ENCODE assay signal across 8 cellular contexts in the genomic region with DNA sequence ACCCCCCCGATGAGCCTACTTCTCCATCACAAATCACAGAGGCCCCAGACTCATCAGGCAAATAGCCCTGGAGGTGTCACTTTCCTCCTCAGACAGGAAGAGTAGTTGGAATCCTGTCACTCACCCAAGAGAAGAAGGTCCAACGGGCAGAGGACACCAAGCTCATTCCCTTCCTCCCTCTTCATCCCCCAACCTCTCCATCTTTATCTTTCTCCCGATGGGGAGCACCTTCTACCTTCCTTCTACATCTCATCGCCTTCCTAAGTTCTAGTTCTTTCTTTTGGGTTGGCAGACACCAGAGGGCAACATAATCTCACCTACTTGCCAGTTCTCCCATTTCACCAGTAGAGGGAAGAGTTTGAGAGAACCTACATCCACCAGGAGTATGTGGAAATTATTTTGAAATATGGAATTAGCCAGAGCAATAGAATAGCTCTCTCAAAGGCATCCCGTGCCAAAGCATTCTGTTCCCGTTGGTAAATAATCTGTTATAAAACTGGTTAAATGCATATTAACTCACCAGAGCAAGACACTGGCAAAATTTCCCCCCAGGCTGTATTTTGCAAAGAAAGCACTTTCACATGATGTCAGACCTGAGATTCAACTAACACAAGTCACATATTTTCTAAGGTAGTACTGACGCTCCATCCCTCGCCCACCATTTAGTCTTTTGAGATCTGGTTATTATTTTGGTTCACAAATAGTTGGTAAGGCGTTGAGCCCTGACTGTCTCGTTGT. TPM values are rescaled to one million over a fixed set of nuclear protein-coding genes. Genes with fewer than 3 reads are reported as not detected.
DNase-seq lines count a peak whose midpoint lies in the region; ATAC-seq, FAIRE-seq and TF ChIP-seq lines count a peak whose summit lies in the region.

No MANE protein-coding gene starts in this region.

- H3K27ac ChIP-seq in right atrium auricular region (no peak overlapping the region), small intestine (ENCODE audit: low read depth in 1 of 2, low read length in 1 of 2) (no peak overlapping the region)

- no peaks in the 10 kb centered on the region for H3K4me1 ChIP-seq in adipocyte (ENCODE audit: control insufficient read depth, insufficient read depth, low read length)
- no peaks in the 10 kb centered on the region for H3K4me1 ChIP-seq in right atrium auricular region
- no peaks in the 10 kb centered on the region for H3K4me1 ChIP-seq in small intestine (ENCODE audit: control insufficient read depth in 2 of 2, insufficient read depth in 1 of 2, low read depth in 1 of 2, low read length in 1 of 2)

- no peak for FAIRE-seq in small intestine (lab: Jason Lieb, UNC)

- H3K27me3 ChIP-seq in adipocyte (replicated peaks; ENCODE audit: control insufficient read depth, insufficient read depth, low read length), result peaks cover 45% of the 10 kb centered on the region
- no peaks in the 10 kb centered on the region for H3K27me3 ChIP-seq in right atrium auricular region
- H3K27me3 ChIP-seq in small intestine (ENCODE audit: control insufficient read depth in 2 of 2, insufficient read depth in 2 of 2, low read length in 2 of 2), result no peaks in the 10 kb centered on the region

- whole genome bisulfite sequencing in small intestine, 3 donors, result 36 to 46% (median 39%) methylated on average over 10 of the region's 10 CpGs

- no peaks in the 10 kb centered on the region for H3K9me3 ChIP-seq in adipocyte (ENCODE audit: control insufficient read depth, low read length)
- no peaks in the 10 kb centered on the region for H3K9me3 ChIP-seq in right atrium auricular region
- H3K9me3 ChIP-seq in small intestine (ENCODE audit: control insufficient read depth, low read depth), result no peaks in the 10 kb centered on the region

- no peaks in the 10 kb centered on the region for H3K36me3 ChIP-seq in adipocyte (ENCODE audit: control insufficient read depth, insufficient read depth, low read length, severe bottlenecking)
- H3K36me3 ChIP-seq in right atrium auricular region, result no peaks in the 10 kb centered on the region
- no peaks in the 10 kb centered on the region for H3K36me3 ChIP-seq in small intestine (ENCODE audit: control insufficient read depth in 2 of 2, insufficient read depth in 2 of 2, low read length in 2 of 2)

- DNase-seq in CD1c-positive myeloid dendritic cell (ENCODE audit: extremely low spot score) (peak; percentile 68), NCI-H2196 treated with DMSO at 0.1 percent for 48 hours (lab: John Stamatoyannopoulos, UW; ENCODE audit: unreplicated experiment) (peak; percentile 3), adipocyte (ENCODE audit: low read depth) (peak; percentile 81), right atrium auricular region (ENCODE audit: low spot score) (no peak), small intestine (peak; percentile 76)

- ATAC-seq in GM18498 (IDR thresholded peaks at IDR 0.05; ENCODE audit: unreplicated experiment), result peak; percentile 91
- peak; percentile 78 for ATAC-seq in HG03135 (IDR thresholded peaks at IDR 0.05; ENCODE audit: unreplicated experiment)
- ATAC-seq in GM18858 (IDR thresholded peaks at IDR 0.05; ENCODE audit: unreplicated experiment), result no peak

- no peak overlapping the region for H3K9ac ChIP-seq in adipocyte (ENCODE audit: low read length)

- no peak overlapping the region for H3K4me3 ChIP-seq in adipocyte (ENCODE audit: low read length)
- H3K4me3 ChIP-seq in right atrium auricular region, result no peak overlapping the region
- no peak overlapping the region for H3K4me3 ChIP-seq in small intestine (ENCODE audit: low read depth in 1 of 2, low read length in 2 of 2)

- TF ChIP-seq CTCF in right atrium auricular region (IDR thresholded peaks at IDR 0.05), result peak; percentile 59 to 83

RNA-seq across cellular contexts. Expression of gene ZIC5, which starts 55.0 kb away (rescaled TPM):
- total RNA-seq in right atrium auricular region, result not detected
- polyA plus RNA-seq in small intestine, result under 1 TPM in 1 of 3 donors, not detected in 2; 0.01 TPM
